ENCODE assay signal across 19 cellular contexts in genomic region chr7:45407730-45408406, GRCh38.
DNase-seq lines count a peak whose midpoint lies in the region; ATAC-seq and TF ChIP-seq lines count a peak whose summit lies in the region.
"Had no signal": no experiment of that assay in that cellular context is flagged by ENCODE, and none has a peak within 500 bp of the region (broad histone marks: within the 10 kb centered on the region; RNA-seq: fewer than 3 reads in every experiment).

No MANE protein-coding gene starts in this region.

- H3K79me2 ChIP-seq in DND-41 (ENCODE audit: insufficient read depth, low read length) (no peaks in the 10 kb centered on the region), H9 (ENCODE audit: insufficient read depth, low read length) (no peaks in the 10 kb centered on the region)

- H4K91ac ChIP-seq in H9 (ENCODE audit: insufficient read length, low read depth, low read length), result no peak overlapping the region

- H2BK12ac ChIP-seq in H9 (ENCODE audit: insufficient read length, low read depth, low read length), result no peak overlapping the region

- H2BK5ac ChIP-seq in H9 (ENCODE audit: insufficient read length, low read length), result no peak overlapping the region

- no peak overlapping the region for H2AFZ ChIP-seq in DND-41 (ENCODE audit: low read depth, low read length)
- H2AFZ ChIP-seq in H9 (ENCODE audit: low read length), result no peak overlapping the region

- H3K4me1 Mint-ChIP-seq in H9, result peaks cover 7 to 8% of the 10 kb centered on the region in 2 experiments; a peak in 3 of 4 replicates
- H3K4me1 Mint-ChIP-seq: CD4-positive, CD25-positive, alpha-beta regulatory T cell had no signal

- H3K9me3 ChIP-seq in DND-41 (ENCODE audit: insufficient read depth, low read length, severe bottlenecking) (peaks cover 7% of the 10 kb centered on the region), H9 (ENCODE audit: control insufficient read depth, low read depth, low read length) (peaks cover 5% of the 10 kb centered on the region)
- H3K9me3 ChIP-seq: adrenal gland had no signal

- no peak overlapping the region for H2BK20ac ChIP-seq in H9 (ENCODE audit: low read depth, low read length, poor library complexity, severe bottlenecking)

- no peak overlapping the region; a peak in 1 of 5 replicates for H3K4me3 Mint-ChIP-seq in H9
- H3K4me3 Mint-ChIP-seq: activated CD4-positive, alpha-beta T cell treated with anti-CD3 and anti-CD28 coated beads for 36 hours; activated T-cell treated with anti-CD3 and anti-CD28 coated beads, Interleukin-2, amount 50 U/mL, for 24 hours; CD4-positive, CD25-positive, alpha-beta regulatory T cell; T-helper 1 cell treated with Interleukin-12 subunit alpha and Interleukin-12 subunit beta and Interleukin-4 antibody, amounts not matched to agents 30 μg/mL and 1 μg/mL, for 36 hours had no signal

- no peak overlapping the region for H2AK5ac ChIP-seq in H9 (ENCODE audit: insufficient read length, low read length)

- DNase-seq in DND-41 (no peak), H9 (peak; percentile 80), inferior parietal cortex (ENCODE audit: extremely low spot score) (peak; percentile 45), KBM-7 (no peak), H4 (ENCODE audit: low spot score) (no peak)
- DNase-seq: activated CD4-positive, alpha-beta T cell treated with anti-CD3 and anti-CD28 coated beads for 36 hours; activated T-cell treated with anti-CD3 and anti-CD28 coated beads, Interleukin-2, amount 50 U/mL, for 24 hours; adrenal gland; CD4-positive, CD25-positive, alpha-beta regulatory T cell; cortex of kidney; GOT3; mammary epithelial cell; NCI-H2171 treated with DMSO at 0.1 percent for 48 hours; Peyer's patch; small intestine; stomach had no signal

- H4K20me1 ChIP-seq in DND-41 (ENCODE audit: insufficient read depth, low read length) (no peaks in the 10 kb centered on the region), H9 (ENCODE audit: control insufficient read depth, insufficient read depth, insufficient read length) (no peaks in the 10 kb centered on the region)

- WGBS in H9 (ENCODE audit: extremely low coverage, insufficient read length, low lambda C conversion rate), result no CpG with 5 or more reads among the region's 27 CpGs

- no peaks in the 10 kb centered on the region for H3K36me3 ChIP-seq in DND-41 (ENCODE audit: insufficient read depth, low read length)
- H3K36me3 ChIP-seq: adrenal gland, Peyer's patch, stomach had no signal

- H3K23ac ChIP-seq in H9 (ENCODE audit: insufficient read length, low read depth, low read length), result no peak overlapping the region

- H3K4me3 ChIP-seq in DND-41 (ENCODE audit: low read depth in 1 of 2, low read length in 2 of 2), result no peak overlapping the region
- H3K4me3 ChIP-seq: adrenal gland, Peyer's patch, stomach had no signal

- H3K27ac ChIP-seq in DND-41 (ENCODE audit: low read length), result no peak overlapping the region
- H3K27ac ChIP-seq in H9 (ENCODE audit: insufficient read length, low read depth, low read length), result no peak overlapping the region
- peak overlapping the region; percentile 2 for H3K27ac ChIP-seq in angular gyrus (ENCODE audit: low read depth, low read length)
- H3K27ac ChIP-seq: adrenal gland, Peyer's patch, stomach had no signal

- H3K4me1 ChIP-seq in DND-41 (ENCODE audit: insufficient read depth, low read length) (no peaks in the 10 kb centered on the region), H9 (ENCODE audit: insufficient read depth, low read length) (no peaks in the 10 kb centered on the region)
- H3K4me1 ChIP-seq: adrenal gland, Peyer's patch, stomach had no signal

- no peak overlapping the region; the same call in 1 of the 2 replicates for H3K14ac ChIP-seq in H9 (ENCODE audit: insufficient read depth, low read length)

- H3K56ac ChIP-seq in H9 (ENCODE audit: insufficient read length, low read depth, low read length), result no peak overlapping the region

- peaks cover 3% of the 10 kb centered on the region for H3K23me2 ChIP-seq in H9 (ENCODE audit: insufficient read length, low read depth, low read length, poor library complexity, severe bottlenecking)

- in situ Hi-C loops in KBM-7 (cut with MboI; ENCODE audit: low pct_unique_long_range_greater_than_20kb, low sequenced_read_pairs), result no loop called here

- TF ChIP-seq CTCF in DND-41 (IDR thresholded peaks at IDR 0.05; ENCODE audit: borderline replicate concordance, extremely low read depth, low read length, poor library complexity, severe bottlenecking) (peak; percentile 16), H9 (conservative IDR thresholded peaks at IDR 0.05) (peak; percentile 71)

- no peak overlapping the region for H3K4ac ChIP-seq in H9 (ENCODE audit: low read depth, low read length)

- H3K36me3 Mint-ChIP-seq in H9 (ENCODE audit: insufficient read depth in 1 of 3, low read depth in 3 of 3), result peaks cover 5 to 8% (median 5%) of the 10 kb centered on the region in 3 experiments; a peak in 6 of 7 replicates
- H3K36me3 Mint-ChIP-seq: CD4-positive, CD25-positive, alpha-beta regulatory T cell had no signal

- no peaks in the 10 kb centered on the region for H3K27me3 ChIP-seq in DND-41 (ENCODE audit: insufficient read depth, low read length, poor library complexity)
- no peaks in the 10 kb centered on the region for H3K27me3 ChIP-seq in H9 (ENCODE audit: insufficient read depth, low read length)
- H3K27me3 ChIP-seq: adrenal gland, Peyer's patch, stomach had no signal

- no peak overlapping the region for H3K27ac Mint-ChIP-seq in H9
- H3K27ac Mint-ChIP-seq: activated CD4-positive, alpha-beta T cell treated with anti-CD3 and anti-CD28 coated beads for 36 hours; activated T-cell treated with anti-CD3 and anti-CD28 coated beads, Interleukin-2, amount 50 U/mL, for 24 hours; CD4-positive, CD25-positive, alpha-beta regulatory T cell; T-helper 1 cell treated with Interleukin-12 subunit alpha and Interleukin-12 subunit beta and Interleukin-4 antibody, amounts not matched to agents 30 μg/mL and 1 μg/mL, for 36 hours had no signal

- H3K4me2 ChIP-seq in DND-41 (ENCODE audit: insufficient read depth, low read length) (no peak overlapping the region), H9 (ENCODE audit: insufficient read depth, insufficient read length, low read length) (no peak overlapping the region)

- peaks cover 17 to 25% of the 10 kb centered on the region in 2 experiments; a peak in 4 of 5 replicates for H3K9me3 Mint-ChIP-seq in H9

- H2BK120ac ChIP-seq in H9 (ENCODE audit: low read depth, low read length, poor library complexity, severe bottlenecking), result no peak overlapping the region

- no peak overlapping the region for H4K5ac ChIP-seq in H9 (ENCODE audit: insufficient read length, low read depth, low read length)

- H2BK15ac ChIP-seq in H9 (ENCODE audit: low read depth, low read length), result no peak overlapping the region

- H3K27me3 Mint-ChIP-seq in H9 (ENCODE audit: low read depth), result peaks cover 17% of the 10 kb centered on the region
- H3K27me3 Mint-ChIP-seq: CD4-positive, CD25-positive, alpha-beta regulatory T cell had no signal

- no peak overlapping the region for H3K18ac ChIP-seq in H9 (ENCODE audit: insufficient read length, low read depth, low read length)

- no peak overlapping the region for H4K8ac ChIP-seq in H9 (replicated peaks; ENCODE audit: insufficient read length, low read depth, low read length)

- H3K9ac ChIP-seq in DND-41 (ENCODE audit: low read depth, low read length) (no peak overlapping the region), H9 (ENCODE audit: extremely low read depth, insufficient read length, low read length) (no peak overlapping the region)

- ATAC-seq in DND-41 (ENCODE audit: insufficient read depth, low read depth) (no peak), HG03442 (IDR thresholded peaks at IDR 0.05; ENCODE audit: unreplicated experiment) (no peak)
- ATAC-seq: activated CD4-positive, alpha-beta T cell treated with anti-CD3 and anti-CD28 coated beads for 36 hours had no signal

- no peaks in the 10 kb centered on the region for H3K79me1 ChIP-seq in H9 (ENCODE audit: insufficient read depth, low read depth, low read length, poor library complexity, severe bottlenecking)

- H3T11ph ChIP-seq in H9 (ENCODE audit: low read length), result no peak overlapping the region

Comparison
In these comparisons a context has a peak if more than half of its experiments do, and no peak if none do; other contexts are left out.
1. DNase-seq: peak in H9 (single experiment) and inferior parietal cortex (single experiment); none in DND-41 (single experiment), KBM-7 (single experiment) and H4 (single experiment).